Comparison of ENCODE assay signal across 22 cellular contexts in genomic region chr12:106021516-106021915, GRCh38.
DNase-seq lines count a peak whose midpoint lies in the region; ATAC-seq and TF ChIP-seq lines count a peak whose summit lies in the region.
"Had no signal": no experiment of that assay in that cellular context is flagged by ENCODE, and none has a peak within 500 bp of the region (broad histone marks: within the 10 kb centered on the region; RNA-seq: fewer than 3 reads in every experiment).

No MANE protein-coding gene starts in this region.

- H3K27me3 Mint-ChIP-seq in activated T-cell treated with anti-CD3 and anti-CD28 coated beads, Interleukin-2, amount 50 U/mL, for 24 hours = peaks cover 10% of the 10 kb centered on the region

- CTCF ChIA-PET in Panc1 (lab: Charles Lee) = no interaction called here

- no peaks in the 10 kb centered on the region for H3K36me3 Mint-ChIP-seq in activated T-cell treated with anti-CD3 and anti-CD28 coated beads, Interleukin-2, amount 50 U/mL, for 24 hours (ENCODE audit: low read depth)
- H3K36me3 Mint-ChIP-seq: activated naive CD8-positive, alpha-beta T cell treated with anti-CD3 and anti-CD28 coated beads, Interleukin-2, amount 10 ng/mL, durations not matched to agents 7 days and 5 days had no signal

- TF ChIP-seq CTCF in Panc1 (IDR thresholded peaks at IDR 0.05) = no peak
- no peak for TF ChIP-seq CTCF in body of pancreas (IDR thresholded peaks at IDR 0.05)
- no peak for TF ChIP-seq CTCF in thoracic aorta (IDR thresholded peaks at IDR 0.05)
- TF ChIP-seq CTCF in lower leg skin (IDR thresholded peaks at IDR 0.05) = no peak

- in situ Hi-C loops in Panc1 (cut with HindIII; ENCODE audit: low pct_unique_long_range_greater_than_20kb, low sequenced_read_pairs) = no loop called here

- H3K27me3 ChIP-seq in Panc1 (ENCODE audit: control insufficient read depth, insufficient read depth, low read length) (no peaks in the 10 kb centered on the region), body of pancreas (no peaks in the 10 kb centered on the region), thoracic aorta (replicated peaks; ENCODE audit: insufficient read depth) (no peaks in the 10 kb centered on the region)
- H3K27me3 ChIP-seq: gastroesophageal sphincter had no signal

- peaks cover 14% of the 10 kb centered on the region for H3K9me3 Mint-ChIP-seq in activated T-cell treated with anti-CD3 and anti-CD28 coated beads, Interleukin-2, amount 50 U/mL, for 24 hours

- intact Hi-C loops in Panc1 (cut with micrococcal nuclease; ENCODE audit: unreplicated experiment) = no loop called here
- intact Hi-C loops in body of pancreas (cut with DNase I) = no loop called here
- intact Hi-C loops in lower leg skin (cut with DNase I; ENCODE audit: low total_unique reads) = no loop called here

- 0 out of 2 replicates have a peak, but pooled peaks cover 7% of the 10 kb centered on the region for H3K9me3 ChIP-seq in Panc1 (ENCODE audit: control insufficient read depth, insufficient read depth, low read depth, low read length)
- no peaks in the 10 kb centered on the region for H3K9me3 ChIP-seq in body of pancreas
- no peaks in the 10 kb centered on the region for H3K9me3 ChIP-seq in thoracic aorta

- POLR2A ChIA-PET in Panc1 (lab: Charles Lee) = no interaction called here

- peak overlapping the region; percentile 5; the same call in 1 of the 2 replicates for H3K27ac ChIP-seq in Panc1 (ENCODE audit: low read length)
- peak overlapping the region in 2 of 4 donors; percentile 74 for H3K27ac ChIP-seq in body of pancreas
- peak overlapping the region; percentile 57 to 73 for H3K27ac ChIP-seq in thoracic aorta
- H3K27ac ChIP-seq: gastroesophageal sphincter, stomach had no signal

- H3K36me3 ChIP-seq in Panc1 (ENCODE audit: control insufficient read depth, insufficient read depth, low read length) (no peaks in the 10 kb centered on the region), body of pancreas (replicated peaks in 1 of 2; ENCODE audit: insufficient read depth in 1 of 2, low read depth in 2 of 2) (no peaks in the 10 kb centered on the region), thoracic aorta (no peaks in the 10 kb centered on the region)
- H3K36me3 ChIP-seq: gastroesophageal sphincter, stomach had no signal

- no TSS peak for BruUV-seq in Panc1 (replicated peaks; lab: Mats Ljungman, UMichigan)

- H3K27ac Mint-ChIP-seq in activated T-cell treated with anti-CD3 and anti-CD28 coated beads, Interleukin-2, amount 50 U/mL, for 24 hours = no peak overlapping the region
- H3K27ac Mint-ChIP-seq: activated CD8-positive, alpha-beta T cell treated with anti-CD3 and anti-CD28 coated beads for 36 hours; activated naive CD8-positive, alpha-beta T cell treated with anti-CD3 and anti-CD28 coated beads, Interleukin-2, amount 10 ng/mL, durations not matched to agents 7 days and 5 days; effector memory CD8-positive, alpha-beta T cell; naive thymus-derived CD4-positive, alpha-beta T cell had no signal

- H3K4me3 Mint-ChIP-seq in activated T-cell treated with anti-CD3 and anti-CD28 coated beads, Interleukin-2, amount 50 U/mL, for 24 hours = no peak overlapping the region
- H3K4me3 Mint-ChIP-seq: activated CD8-positive, alpha-beta T cell treated with anti-CD3 and anti-CD28 coated beads for 36 hours; activated naive CD8-positive, alpha-beta T cell treated with anti-CD3 and anti-CD28 coated beads, Interleukin-2, amount 10 ng/mL, durations not matched to agents 7 days and 5 days; effector memory CD8-positive, alpha-beta T cell; naive thymus-derived CD4-positive, alpha-beta T cell had no signal

- no peaks in the 10 kb centered on the region for H3K4me1 ChIP-seq in Panc1 (ENCODE audit: control insufficient read depth, insufficient read depth, low read length)
- peaks cover 10% of the 10 kb centered on the region for H3K4me1 ChIP-seq in body of pancreas
- H3K4me1 ChIP-seq in thoracic aorta (ENCODE audit: control insufficient read depth in 1 of 2, low read depth in 2 of 2) = peaks cover 11 to 15% of the 10 kb centered on the region in 2 donors
- H3K4me1 ChIP-seq: gastroesophageal sphincter had no signal

- H3K4me1 Mint-ChIP-seq in activated T-cell treated with anti-CD3 and anti-CD28 coated beads, Interleukin-2, amount 50 U/mL, for 24 hours (ENCODE audit: low read depth) = no peaks in the 10 kb centered on the region
- H3K4me1 Mint-ChIP-seq: activated naive CD8-positive, alpha-beta T cell treated with anti-CD3 and anti-CD28 coated beads, Interleukin-2, amount 10 ng/mL, durations not matched to agents 7 days and 5 days; naive thymus-derived CD4-positive, alpha-beta T cell had no signal

- WGBS in body of pancreas, 2 donors = 23 to 26% methylated on average over 5 of the region's 5 CpGs
- WGBS in lower leg skin, 2 donors = 64 to 73% methylated on average over 5 of the region's 5 CpGs

- TF ChIP-seq POLR2A in body of pancreas (IDR thresholded peaks at IDR 0.05) = no peak
- no peak for TF ChIP-seq POLR2A in lower leg skin (IDR thresholded peaks at IDR 0.05)

- DNase-seq in Panc1 (ENCODE audit: low read depth, low spot score) (no peak), body of pancreas (no peak), left lobe of liver (ENCODE audit: low spot score) (no peak), thoracic aorta (ENCODE audit: low spot score) (no peak), lower leg skin (ENCODE audit: low spot score in 2 of 2) (no peak), occipital lobe (lab: John Stamatoyannopoulos, UW) (no peak), NCI-H1694 (lab: John Stamatoyannopoulos, UW) (no peak)
- no peak for DNase-seq in activated T-cell treated with anti-CD3 and anti-CD28 coated beads, Interleukin-2, amount 50 U/mL, for 24 hours
- DNase-seq: activated CD4-positive, alpha-beta T cell treated with anti-CD3 and anti-CD28 coated beads for 1 hour; activated CD8-positive, alpha-beta T cell treated with anti-CD3 and anti-CD28 coated beads for 36 hours; activated effector memory CD4-positive, alpha-beta T cell treated with Interleukin-2 at 50 U/mL for 16 hours; activated naive CD8-positive, alpha-beta T cell treated with anti-CD3 and anti-CD28 coated beads, Interleukin-2, amount 10 ng/mL, durations not matched to agents 7 days and 5 days; effector memory CD8-positive, alpha-beta T cell; naive thymus-derived CD4-positive, alpha-beta T cell; NCI-H1105 treated with DMSO at 0.1 percent for 48 hours; NCI-H2081 treated with DMSO at 0.1 percent for 48 hours; NCI-H774; stomach; T-helper 9 cell; trophoblast cell had no signal

- no peak for ATAC-seq in Panc1
- ATAC-seq in body of pancreas = peak; percentile 55
- ATAC-seq in left lobe of liver = peak; percentile 48
- no peak for ATAC-seq in thoracic aorta (ENCODE audit: insufficient number of reproducible peaks, low FRiP score, low read depth)
- ATAC-seq: activated CD8-positive, alpha-beta T cell treated with anti-CD3 and anti-CD28 coated beads for 36 hours; effector memory CD8-positive, alpha-beta T cell; gastroesophageal sphincter; HCT116; naive thymus-derived CD4-positive, alpha-beta T cell had no signal

- H3K4me3 ChIP-seq in Panc1 (ENCODE audit: low read depth in 2 of 2, low read length in 2 of 2) (no peak overlapping the region), body of pancreas (no peak overlapping the region), thoracic aorta (no peak overlapping the region), lower leg skin (ENCODE audit: low read depth, poor library complexity, severe bottlenecking) (no peak overlapping the region)
- H3K4me3 ChIP-seq: gastroesophageal sphincter, stomach had no signal

Comparison
In these comparisons a context has a peak if more than half of its experiments do, and no peak if none do; other contexts are left out.
1. ATAC-seq: peak in body of pancreas (single experiment) and left lobe of liver (single experiment); none in Panc1 (single experiment) and thoracic aorta (single experiment).